In the genomic region with DNA sequence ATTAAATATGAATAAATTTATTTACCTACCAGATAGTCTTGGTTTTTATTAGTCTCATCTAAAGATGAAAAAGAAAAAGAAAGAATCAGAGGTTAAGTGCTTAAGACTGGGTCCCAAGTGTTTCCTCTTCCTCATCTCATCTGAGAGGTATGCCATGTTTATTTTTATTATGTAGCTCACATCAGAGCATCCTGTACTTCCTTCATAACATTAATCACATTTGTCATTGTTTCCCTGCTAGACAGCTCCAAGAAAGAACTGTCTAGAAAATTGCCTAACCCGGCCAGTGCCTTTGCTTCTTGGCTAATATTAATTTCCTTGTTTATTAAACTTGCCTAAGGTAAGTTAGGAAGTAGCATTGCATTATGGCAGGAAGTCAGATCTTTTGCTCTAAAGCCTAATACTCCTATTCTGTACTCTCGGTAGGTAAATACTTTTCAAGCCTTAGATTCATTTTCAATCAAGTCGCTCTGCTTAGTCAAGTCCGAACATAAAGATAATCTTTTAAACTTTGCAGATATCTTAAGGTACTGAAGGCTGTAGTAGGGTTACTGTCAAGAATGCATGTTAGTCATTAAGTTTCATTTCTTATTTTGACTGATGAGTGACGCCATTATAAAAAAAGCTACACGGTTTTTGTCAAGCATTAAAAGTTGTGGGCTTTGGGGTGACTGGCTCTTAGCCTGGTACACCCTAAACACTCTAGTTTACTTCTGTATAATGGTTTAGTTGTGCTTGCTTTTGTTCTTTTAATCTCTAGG, we compare ENCODE assay signal across 15 cellular contexts. TPM values are rescaled to one million over a fixed set of nuclear protein-coding genes. Genes with fewer than 3 reads are reported as not detected.
DNase-seq lines count a peak whose midpoint lies in the region; ATAC-seq and TF ChIP-seq lines count a peak whose summit lies in the region.
"Had no signal": no experiment of that assay in that cellular context is flagged by ENCODE, and none has a peak within 500 bp of the region (broad histone marks: within the 10 kb centered on the region; RNA-seq: fewer than 3 reads in every experiment).

No MANE protein-coding gene starts in this region.

- H3K4me3 Mint-ChIP-seq in activated T-helper 1 cell treated with anti-CD3 and anti-CD28 coated beads, Interleukin-12 subunit alpha, Interleukin-12 subunit beta, Interleukin-2, Interleukin-4 antibody, amounts not matched to agents 30 ng/mL and 10 ng/mL and 1 ng/mL, durations not matched to agents 14 hours and 24 hours and 36 hours, result no peak overlapping the region

- intact Hi-C loops in activated T-helper 1 cell treated with anti-CD3 and anti-CD28 coated beads, Interleukin-12 subunit alpha, Interleukin-12 subunit beta, Interleukin-2, Interleukin-4 antibody, amounts not matched to agents 30 ng/mL and 10 ng/mL and 1 ng/mL, durations not matched to agents 14 hours and 24 hours and 36 hours (cut with micrococcal nuclease), result loop anchor here (2.0 kb wide), 2 partner anchors 46 to 100 kb away; no protein-coding TSS in a partner anchor

- H3K4me3 ChIP-seq in foreskin fibroblast (ENCODE audit: low read depth in 1 of 2, low read length in 2 of 2), result no peak overlapping the region
- H3K4me3 ChIP-seq: MG63, Peyer's patch, suprapubic skin had no signal

- TF ChIP-seq CTCF in foreskin fibroblast (IDR thresholded peaks at IDR 0.05; ENCODE audit: low read depth, low read length), result no peak

- H3K27ac Mint-ChIP-seq in activated T-helper 1 cell treated with anti-CD3 and anti-CD28 coated beads, Interleukin-12 subunit alpha, Interleukin-12 subunit beta, Interleukin-2, Interleukin-4 antibody, amounts not matched to agents 30 ng/mL and 10 ng/mL and 1 ng/mL, durations not matched to agents 14 hours and 24 hours and 36 hours, result peak overlapping the region; percentile 48

- H3K27me3 Mint-ChIP-seq in activated T-helper 1 cell treated with anti-CD3 and anti-CD28 coated beads, Interleukin-12 subunit alpha, Interleukin-12 subunit beta, Interleukin-2, Interleukin-4 antibody, amounts not matched to agents 30 ng/mL and 10 ng/mL and 1 ng/mL, durations not matched to agents 14 hours and 24 hours and 36 hours (ENCODE audit: insufficient read depth), result no peaks in the 10 kb centered on the region

- peaks cover 15% of the 10 kb centered on the region for H3K4me1 Mint-ChIP-seq in activated T-helper 1 cell treated with anti-CD3 and anti-CD28 coated beads, Interleukin-12 subunit alpha, Interleukin-12 subunit beta, Interleukin-2, Interleukin-4 antibody, amounts not matched to agents 30 ng/mL and 10 ng/mL and 1 ng/mL, durations not matched to agents 14 hours and 24 hours and 36 hours (ENCODE audit: low read depth)

- peaks cover 26% of the 10 kb centered on the region for H3K36me3 Mint-ChIP-seq in activated T-helper 1 cell treated with anti-CD3 and anti-CD28 coated beads, Interleukin-12 subunit alpha, Interleukin-12 subunit beta, Interleukin-2, Interleukin-4 antibody, amounts not matched to agents 30 ng/mL and 10 ng/mL and 1 ng/mL, durations not matched to agents 14 hours and 24 hours and 36 hours (ENCODE audit: low read depth)

- peak; percentile 69 for ATAC-seq in GM18909 (IDR thresholded peaks at IDR 0.05; ENCODE audit: poor library complexity, unreplicated experiment)

- H3K9me3 Mint-ChIP-seq in activated T-helper 1 cell treated with anti-CD3 and anti-CD28 coated beads, Interleukin-12 subunit alpha, Interleukin-12 subunit beta, Interleukin-2, Interleukin-4 antibody, amounts not matched to agents 30 ng/mL and 10 ng/mL and 1 ng/mL, durations not matched to agents 14 hours and 24 hours and 36 hours, result peaks cover 12% of the 10 kb centered on the region

- DNase-seq in EL (peak; percentile 59), foreskin fibroblast (peak; percentile 48 to 56), NCI-H2029 treated with DMSO at 0.1 percent for 48 hours (lab: John Stamatoyannopoulos, UW) (no peak), MV-4-11 (lab: John Stamatoyannopoulos, UW) (no peak), NCI-H1092 (lab: John Stamatoyannopoulos, UW) (no peak)
- no peak for DNase-seq in activated T-helper 1 cell treated with anti-CD3 and anti-CD28 coated beads, Interleukin-12 subunit alpha, Interleukin-12 subunit beta, Interleukin-2, Interleukin-4 antibody, amounts not matched to agents 30 ng/mL and 10 ng/mL and 1 ng/mL, durations not matched to agents 14 hours and 24 hours and 36 hours (ENCODE audit: low spot score)
- DNase-seq: activated CD8-positive, alpha-beta memory T cell treated with anti-CD3 and anti-CD28 coated beads, Interleukin-2, amount 50 U/mL, for 4 hours; Caco-2; caudate nucleus; islet precursor cell; MG63; NCI-H2227 treated with DMSO at 0.1 percent for 48 hours; Peyer's patch had no signal

RNA-seq across cellular contexts. Expression of a gene that starts 47.4 kb away (rescaled TPM):
- 31.1 and 31.4 TPM in 2 replicates for total RNA-seq in activated T-helper 1 cell treated with anti-CD3 and anti-CD28 coated beads, Interleukin-12 subunit alpha, Interleukin-12 subunit beta, Interleukin-2, Interleukin-4 antibody, amounts not matched to agents 30 ng/mL and 10 ng/mL and 1 ng/mL, durations not matched to agents 14 hours and 24 hours and 36 hours

Comparison
In these comparisons a context has a peak if more than half of its experiments do, and no peak if none do; other contexts are left out.
1. DNase-seq: peak in EL (single experiment) and foreskin fibroblast (2 of 2); none in activated T-helper 1 cell treated with anti-CD3 and anti-CD28 coated beads, Interleukin-12 subunit alpha, Interleukin-12 subunit beta, Interleukin-2, Interleukin-4 antibody, amounts not matched to agents 30 ng/mL and 10 ng/mL and 1 ng/mL, durations not matched to agents 14 hours and 24 hours and 36 hours (single experiment), NCI-H2029 treated with DMSO at 0.1 percent for 48 hours (single experiment), MV-4-11 (single experiment) and NCI-H1092 (single experiment).